In genomic region chr20:46695888-46696287, GRCh38 we compare ENCODE assay signal across 17 cellular contexts. TPM values are rescaled to one million over a fixed set of nuclear protein-coding genes. Genes with fewer than 3 reads are reported as not detected.
A peak's percentile ranks its signal among the peaks of the same experiment; 100 is the strongest.
DNase-seq lines count a peak whose midpoint lies in the region; ATAC-seq, FAIRE-seq and TF ChIP-seq lines count a peak whose summit lies in the region.
"Had no signal": no experiment of that assay in that cellular context is flagged by ENCODE, and none has a peak within 500 bp of the region (broad histone marks: within the 10 kb centered on the region; RNA-seq: fewer than 3 reads in every experiment).

No MANE protein-coding gene starts in this region.

- TF ChIP-seq CTCF in mesothelial cell of epicardium (IDR thresholded peaks at IDR 0.05; ENCODE audit: unreplicated experiment), result no peak

- H3K27me3 ChIP-seq in adipocyte (replicated peaks; ENCODE audit: control insufficient read depth, insufficient read depth, low read length), result no peaks in the 10 kb centered on the region
- H3K27me3 ChIP-seq: MG63, pancreas, transverse colon had no signal

- no peak overlapping the region for H3K4me3 Mint-ChIP-seq in mesothelial cell of epicardium
- H3K4me3 Mint-ChIP-seq: activated CD4-positive, alpha-beta T cell treated with anti-CD3 and anti-CD28 coated beads, Interleukin-2, amount 10 ng/mL, durations not matched to agents 24 days and 14 days; activated naive CD4-positive, alpha-beta T cell treated with anti-CD3 and anti-CD28 coated beads, Interleukin-2, amount 50 U/mL, for 24 hours; H9 had no signal

- no peak for ATAC-seq in GM18868 (IDR thresholded peaks at IDR 0.05; ENCODE audit: unreplicated experiment)
- ATAC-seq in GM21447 (IDR thresholded peaks at IDR 0.05; ENCODE audit: unreplicated experiment), result no peak
- ATAC-seq: pancreas had no signal

- H3K9me3 Mint-ChIP-seq in mesothelial cell of epicardium, result peaks cover 9% of the 10 kb centered on the region
- H3K9me3 Mint-ChIP-seq: activated CD4-positive, alpha-beta T cell treated with anti-CD3 and anti-CD28 coated beads, Interleukin-2, amount 10 ng/mL, durations not matched to agents 24 days and 14 days; activated naive CD4-positive, alpha-beta T cell treated with anti-CD3 and anti-CD28 coated beads, Interleukin-2, amount 50 U/mL, for 24 hours had no signal

- H3K27me3 Mint-ChIP-seq in mesothelial cell of epicardium (ENCODE audit: low read depth), result peaks cover 2% of the 10 kb centered on the region

- H3K27ac Mint-ChIP-seq in mesothelial cell of epicardium, result peak overlapping the region; percentile 4
- H3K27ac Mint-ChIP-seq: activated CD4-positive, alpha-beta T cell treated with anti-CD3 and anti-CD28 coated beads, Interleukin-2, amount 10 ng/mL, durations not matched to agents 24 days and 14 days; activated naive CD4-positive, alpha-beta T cell treated with anti-CD3 and anti-CD28 coated beads, Interleukin-2, amount 50 U/mL, for 24 hours; H9 had no signal

- no peak for FAIRE-seq in urothelium cell line (lab: Jason Lieb, UNC)
- FAIRE-seq: endothelial cell of umbilical vein, kidney, pancreas had no signal

- no peaks in the 10 kb centered on the region for H3K9me3 ChIP-seq in adipocyte (ENCODE audit: control insufficient read depth, low read length)
- H3K9me3 ChIP-seq: pancreas, transverse colon had no signal

- H3K36me3 Mint-ChIP-seq in mesothelial cell of epicardium, result no peaks in the 10 kb centered on the region
- H3K36me3 Mint-ChIP-seq: activated naive CD4-positive, alpha-beta T cell treated with anti-CD3 and anti-CD28 coated beads, Interleukin-2, amount 50 U/mL, for 24 hours had no signal

- DNase-seq in DMS153 (lab: John Stamatoyannopoulos, UW) (peak; percentile 29), NCI-H1417 (lab: John Stamatoyannopoulos, UW) (peak; percentile 61 to 89 (median 64)), adipocyte (ENCODE audit: low read depth) (peak; percentile 53), mesothelial cell of epicardium (ENCODE audit: low spot score in 2 of 2, unreplicated experiment in 2 of 2) (no peak), urothelium cell line (ENCODE audit: low spot score) (no peak), NCI-H1105 (lab: John Stamatoyannopoulos, UW) (no peak)
- DNase-seq: activated CD4-positive, alpha-beta T cell treated with anti-CD3 and anti-CD28 coated beads, Interleukin-2, amount 10 ng/mL, durations not matched to agents 24 days and 14 days; H9; kidney; MG63; pancreas; stimulated activated CD4-positive, alpha-beta T cell treated with anti-CD3 and anti-CD28 coated beads, Interleukin-4, amount 100 ng/mL, for 1 hour; transverse colon had no signal

- H3K36me3 ChIP-seq in adipocyte (ENCODE audit: control insufficient read depth, insufficient read depth, low read length, severe bottlenecking), result no peaks in the 10 kb centered on the region
- H3K36me3 ChIP-seq: MG63, pancreas, transverse colon had no signal

- H3K9ac ChIP-seq in adipocyte (ENCODE audit: low read length), result peak overlapping the region; percentile 11

- no peak overlapping the region for H3K4me3 ChIP-seq in adipocyte (ENCODE audit: low read length)
- H3K4me3 ChIP-seq: MG63, pancreas, transverse colon had no signal

- H3K4me1 Mint-ChIP-seq in mesothelial cell of epicardium, result peaks cover 12% of the 10 kb centered on the region

- H3K4me1 ChIP-seq in adipocyte (ENCODE audit: control insufficient read depth, insufficient read depth, low read length), result peaks cover 3% of the 10 kb centered on the region
- H3K4me1 ChIP-seq: pancreas, transverse colon had no signal

RNA-seq across cellular contexts. Expression of gene TP53RK, which starts 6.6 kb away (rescaled TPM):
- 16.2 to 17.3 TPM (median 16.3 TPM) in 3 replicates for total RNA-seq in mesothelial cell of epicardium

RNA-seq across cellular contexts. Expression of gene SLC2A10, which starts 13.6 kb away (rescaled TPM):
- 21.7 to 23.8 TPM (median 22.2 TPM) in 3 replicates for total RNA-seq in mesothelial cell of epicardium
- total RNA-seq: activated CD4-positive, alpha-beta T cell treated with anti-CD3 and anti-CD28 coated beads, Interleukin-2, amount 10 ng/mL, durations not matched to agents 24 days and 14 days had no signal

RNA-seq across cellular contexts. Expression of gene SLC13A3, which starts 44.6 kb away (rescaled TPM):
- total RNA-seq in mesothelial cell of epicardium, result 18.8 to 19.7 TPM (median 19.3 TPM) in 3 replicates
- total RNA-seq: activated CD4-positive, alpha-beta T cell treated with anti-CD3 and anti-CD28 coated beads, Interleukin-2, amount 10 ng/mL, durations not matched to agents 24 days and 14 days had no signal

Comparison
In these comparisons a context has a peak if more than half of its experiments do, and no peak if none do; other contexts are left out.
1. DNase-seq: peak in DMS153 (single experiment), NCI-H1417 (3 of 3) and adipocyte (single experiment); none in mesothelial cell of epicardium (0 of 2), urothelium cell line (single experiment) and NCI-H1105 (single experiment).